ENCODE assay signal across 1 cellular context in the genomic region with DNA sequence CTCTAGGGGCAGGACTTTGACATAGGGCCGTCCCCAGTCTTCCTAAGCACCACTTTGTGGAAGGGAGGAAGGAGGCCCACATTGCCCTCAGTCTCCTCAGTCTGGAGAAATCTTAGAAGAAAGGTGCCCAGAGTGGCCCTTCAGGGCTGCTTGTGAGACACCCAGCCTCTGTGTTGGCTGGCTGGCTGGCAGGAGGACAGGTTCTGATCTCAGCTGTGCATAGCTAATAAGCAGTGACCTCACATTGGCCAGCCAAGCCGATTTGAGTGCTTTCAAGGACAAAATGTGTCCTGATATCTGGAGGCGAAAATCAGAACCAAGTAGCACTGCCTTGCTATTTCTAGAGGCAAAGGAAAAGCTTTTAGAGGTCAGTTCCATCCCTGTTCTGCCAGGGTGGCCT.
TF ChIP-seq lines count a peak whose summit lies in the region.

No MANE protein-coding gene starts in this region.

TF ChIP-seq in SK-N-SH treated with all-trans-retinoic acid at 6 μM for 48 hours, 23 proteins besides CTCF, POLR2A, EP300 and RAD21 (continued from another document):
- TF ChIP-seq, protein P1, sequence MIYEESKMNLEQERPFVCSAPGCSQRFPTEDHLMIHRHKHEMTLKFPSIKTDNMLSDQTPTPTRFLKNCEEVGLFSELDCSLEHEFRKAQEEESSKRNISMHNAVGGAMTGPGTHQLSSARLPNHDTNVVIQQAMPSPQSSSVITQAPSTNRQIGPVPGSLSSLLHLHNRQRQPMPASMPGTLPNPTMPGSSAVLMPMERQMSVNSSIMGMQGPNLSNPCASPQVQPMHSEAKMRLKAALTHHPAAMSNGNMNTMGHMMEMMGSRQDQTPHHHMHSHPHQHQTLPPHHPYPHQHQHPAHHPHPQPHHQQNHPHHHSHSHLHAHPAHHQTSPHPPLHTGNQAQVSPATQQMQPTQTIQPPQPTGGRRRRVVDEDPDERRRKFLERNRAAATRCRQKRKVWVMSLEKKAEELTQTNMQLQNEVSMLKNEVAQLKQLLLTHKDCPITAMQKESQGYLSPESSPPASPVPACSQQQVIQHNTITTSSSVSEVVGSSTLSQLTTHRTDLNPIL (CRISPR knock-in tag; IDR thresholded peaks at IDR 0.05; ENCODE audit: low read depth) = no peak
- TF ChIP-seq ZNF565 (CRISPR knock-in tag; conservative IDR thresholded peaks at IDR 0.05; ENCODE audit: low read depth) (no peak), BACH2 (CRISPR knock-in tag; IDR thresholded peaks at IDR 0.05; ENCODE audit: borderline replicate concordance) (no peak)
